Comparison of ENCODE assay signal across 18 cellular contexts in the genomic region with DNA sequence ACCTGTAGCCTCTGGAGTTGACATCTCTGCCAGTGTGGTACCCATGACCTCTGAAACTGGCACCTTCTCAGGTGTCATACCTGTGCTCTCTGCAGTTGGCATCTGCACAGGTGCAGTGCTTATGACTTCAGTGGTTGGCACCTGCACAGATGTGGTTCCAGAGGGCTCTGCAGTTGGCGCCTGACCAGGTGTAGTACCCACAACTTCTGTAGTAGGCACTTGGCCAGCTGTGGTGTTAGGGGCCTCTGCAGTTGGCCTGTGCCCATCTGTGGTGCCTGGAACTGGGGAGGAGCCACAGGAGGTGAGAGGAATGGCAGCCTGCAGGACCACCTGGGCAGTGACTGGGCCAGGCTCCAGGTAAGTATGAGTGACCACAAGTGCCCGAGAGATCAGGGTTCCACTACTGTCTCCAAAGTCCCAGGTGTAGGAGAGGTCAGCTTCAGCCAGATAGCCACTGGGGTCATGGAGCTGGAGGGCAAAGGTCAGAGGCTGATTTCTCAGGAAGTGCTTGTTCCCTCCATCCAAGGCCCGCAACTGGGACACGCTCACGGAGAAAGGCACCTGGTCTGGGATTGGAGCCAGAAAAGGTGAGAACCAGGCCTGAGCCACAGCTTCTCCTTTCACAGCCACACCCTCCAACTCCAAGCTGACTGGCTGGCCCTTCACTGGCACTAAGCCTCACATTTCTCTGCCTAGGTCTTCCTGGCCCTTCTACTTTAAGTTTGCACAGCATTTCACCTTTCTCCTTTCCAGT. TPM values are rescaled to one million over a fixed set of nuclear protein-coding genes. Genes with fewer than 3 reads are reported as not detected.
DNase-seq lines count a peak whose midpoint lies in the region; ATAC-seq and TF ChIP-seq lines count a peak whose summit lies in the region.
"Had no signal": no experiment of that assay in that cellular context is flagged by ENCODE, and none has a peak within 500 bp of the region (broad histone marks: within the 10 kb centered on the region; RNA-seq: fewer than 3 reads in every experiment).

No MANE protein-coding gene starts in this region.

- H3K9me3 ChIP-seq in trophoblast cell (ENCODE audit: insufficient read depth, low read depth, low read length): no peaks in the 10 kb centered on the region
- H3K9me3 ChIP-seq: adrenal gland had no signal

- H3K14ac ChIP-seq in trophoblast cell (ENCODE audit: low read length): peak overlapping the region; percentile 57

- H3K4me1 ChIP-seq in trophoblast cell (ENCODE audit: control insufficient read depth in 1 of 2, insufficient read depth in 2 of 2, low read length in 2 of 2): peaks cover 28 to 29% of the 10 kb centered on the region in 2 experiments
- H3K4me1 ChIP-seq: adrenal gland, neural progenitor cell had no signal

- TF ChIP-seq CTCF in chondrocyte (IDR thresholded peaks at IDR 0.05): no peak

- H3K79me1 ChIP-seq in trophoblast cell (ENCODE audit: low read length): peaks cover 23% of the 10 kb centered on the region

- ATAC-seq in central memory CD8-positive, alpha-beta T cell (replicated peaks; ENCODE audit: extremely low read depth, poor library complexity, severe bottlenecking): no peak
- ATAC-seq: GM23338, left ventricle myocardium superior had no signal

- no peak overlapping the region for H3K4me3 Mint-ChIP-seq in central memory CD8-positive, alpha-beta T cell
- no peak overlapping the region for H3K4me3 Mint-ChIP-seq in immature natural killer cell
- no peak overlapping the region for H3K4me3 Mint-ChIP-seq in chondrocyte (ENCODE audit: unreplicated experiment)
- H3K4me3 Mint-ChIP-seq: GM23338; neural progenitor cell; stimulated activated naive CD8-positive, alpha-beta T cell treated with anti-CD3 and anti-CD28 coated beads, Interleukin-15, Interleukin-2, amounts not matched to agents 100 ng/mL and 50 ng/mL, for 24 hours had no signal

- H2AK5ac ChIP-seq in trophoblast cell (ENCODE audit: low read length): peak overlapping the region; percentile 95

- no peaks in the 10 kb centered on the region for H3K27me3 Mint-ChIP-seq in central memory CD8-positive, alpha-beta T cell
- H3K27me3 Mint-ChIP-seq in immature natural killer cell (ENCODE audit: low read depth in 3 of 3): no peaks in the 10 kb centered on the region
- H3K27me3 Mint-ChIP-seq in chondrocyte (ENCODE audit: low read depth): no peaks in the 10 kb centered on the region
- H3K27me3 Mint-ChIP-seq: stimulated activated naive CD8-positive, alpha-beta T cell treated with anti-CD3 and anti-CD28 coated beads, Interleukin-15, Interleukin-2, amounts not matched to agents 100 ng/mL and 50 ng/mL, for 24 hours had no signal

- H3K4me1 Mint-ChIP-seq in central memory CD8-positive, alpha-beta T cell: peaks cover 10% of the 10 kb centered on the region
- H3K4me1 Mint-ChIP-seq in immature natural killer cell (no peaks in the 10 kb centered on the region), chondrocyte (ENCODE audit: low read depth) (peaks cover 3% of the 10 kb centered on the region)
- H3K4me1 Mint-ChIP-seq: GM23338, neural progenitor cell had no signal

- peak overlapping the region; percentile 41 for H4K8ac ChIP-seq in trophoblast cell (ENCODE audit: low read depth, low read length)

- no peak overlapping the region for H2AFZ ChIP-seq in trophoblast cell (ENCODE audit: insufficient read depth, low read length, poor library complexity)
- H2AFZ ChIP-seq: GM23338, neural progenitor cell had no signal

- H3K4me2 ChIP-seq in trophoblast cell (ENCODE audit: low read length): no peak overlapping the region
- H3K4me2 ChIP-seq: GM23338, neural progenitor cell had no signal

- H3K36me3 ChIP-seq in trophoblast cell (ENCODE audit: control insufficient read depth in 1 of 2, insufficient read depth in 2 of 2, low read length in 2 of 2): peaks cover 11 to 17% of the 10 kb centered on the region in 2 experiments
- H3K36me3 ChIP-seq: neural progenitor cell had no signal

- H3K27ac Mint-ChIP-seq in central memory CD8-positive, alpha-beta T cell (ENCODE audit: low read depth): peak overlapping the region; percentile 52
- peak overlapping the region in 2 of 6 donors; percentile 19 to 86 for H3K27ac Mint-ChIP-seq in immature natural killer cell
- no peak overlapping the region for H3K27ac Mint-ChIP-seq in chondrocyte (ENCODE audit: unreplicated experiment)
- H3K27ac Mint-ChIP-seq: GM23338; neural progenitor cell; stimulated activated naive CD8-positive, alpha-beta T cell treated with anti-CD3 and anti-CD28 coated beads, Interleukin-15, Interleukin-2, amounts not matched to agents 100 ng/mL and 50 ng/mL, for 24 hours had no signal

- H2BK120ac ChIP-seq in trophoblast cell (ENCODE audit: insufficient read depth, low read length, poor library complexity): peak overlapping the region; percentile 55

- H2BK12ac ChIP-seq in trophoblast cell (ENCODE audit: low read length): peak overlapping the region; percentile 78

- H3K4me3 ChIP-seq in trophoblast cell (ENCODE audit: low read depth, low read length): no peak overlapping the region
- H3K4me3 ChIP-seq: adrenal gland, coronary artery, GM23338, neural progenitor cell, SK-N-MC had no signal

- H3K9ac ChIP-seq in trophoblast cell (ENCODE audit: low read length): no peak overlapping the region
- H3K9ac ChIP-seq: neural progenitor cell had no signal

- peaks cover 9% of the 10 kb centered on the region for H3K36me3 Mint-ChIP-seq in central memory CD8-positive, alpha-beta T cell (ENCODE audit: insufficient read depth)
- H3K36me3 Mint-ChIP-seq in immature natural killer cell (peaks cover 0 to 18% (median 3%) of the 10 kb centered on the region in 3 donors), chondrocyte (ENCODE audit: low read depth) (peaks cover 11% of the 10 kb centered on the region)
- H3K36me3 Mint-ChIP-seq: neural progenitor cell had no signal

- peaks cover 3% of the 10 kb centered on the region for H3K79me2 ChIP-seq in trophoblast cell (ENCODE audit: control insufficient read depth, insufficient read depth, low read length, poor library complexity)

- peak; percentile 14 for DNase-seq in SIG-M5 treated with dmso at 0.1 percent for 504 hours (lab: John Stamatoyannopoulos, UW; ENCODE audit: unreplicated experiment)
- no peak for DNase-seq in SIG-M5 (lab: John Stamatoyannopoulos, UW)
- DNase-seq in NCI-H2029 (lab: John Stamatoyannopoulos, UW): peak; percentile 68
- no peak for DNase-seq in central memory CD8-positive, alpha-beta T cell (ENCODE audit: low spot score in 2 of 2)
- DNase-seq in trophoblast cell: no peak
- DNase-seq in immature natural killer cell: no peak
- no peak for DNase-seq in chondrocyte (ENCODE audit: low spot score)
- DNase-seq in NCI-H345 (lab: John Stamatoyannopoulos, UW): no peak
- DNase-seq: adrenal gland, Karpas-422, left ventricle myocardium superior, NCI-H187, right cardiac atrium had no signal

- peak overlapping the region; percentile 78 for H4K91ac ChIP-seq in trophoblast cell (ENCODE audit: low read depth, low read length)

- H3K18ac ChIP-seq in trophoblast cell (ENCODE audit: low read length): peak overlapping the region; percentile 38

- no peaks in the 10 kb centered on the region for H3K27me3 ChIP-seq in trophoblast cell (ENCODE audit: insufficient read depth, low read length)
- H3K27me3 ChIP-seq: adrenal gland, neural progenitor cell had no signal

- H4K12ac ChIP-seq in trophoblast cell (ENCODE audit: low read depth, low read length): no peak overlapping the region

- H3K9me3 Mint-ChIP-seq in central memory CD8-positive, alpha-beta T cell: no peaks in the 10 kb centered on the region
- H3K9me3 Mint-ChIP-seq in immature natural killer cell (no peaks in the 10 kb centered on the region), chondrocyte (ENCODE audit: low read depth) (no peaks in the 10 kb centered on the region)
- H3K9me3 Mint-ChIP-seq: GM23338; neural progenitor cell; stimulated activated naive CD8-positive, alpha-beta T cell treated with anti-CD3 and anti-CD28 coated beads, Interleukin-15, Interleukin-2, amounts not matched to agents 100 ng/mL and 50 ng/mL, for 24 hours had no signal

- H3K27ac ChIP-seq in trophoblast cell (ENCODE audit: low read depth, low read length): peak overlapping the region; percentile 57
- H3K27ac ChIP-seq: adrenal gland, coronary artery, neural progenitor cell, SK-N-MC had no signal

- no CpG with 5 or more reads among the region's 5 CpGs for WGBS in trophoblast cell (ENCODE audit: extremely low coverage, insufficient coverage, insufficient read length)

- H2BK5ac ChIP-seq in trophoblast cell (ENCODE audit: low read depth, low read length, poor library complexity): peak overlapping the region; percentile 54

- H3K4ac ChIP-seq in trophoblast cell (ENCODE audit: low read depth, low read length): peak overlapping the region; percentile 35

- H3K23ac ChIP-seq in trophoblast cell (ENCODE audit: low read length): no peak overlapping the region

RNA-seq across cellular contexts. Expression of gene PMEL, which starts 8.6 kb away (rescaled TPM):
- 31.7 and 33.8 TPM in 2 replicates for polyA plus RNA-seq in trophoblast cell (2013)
- under 1 TPM in 1 of 3 donors, not detected in 2; 0.44 TPM for polyA plus RNA-seq in immature natural killer cell
- total RNA-seq in chondrocyte: 0.45 to 1.1 TPM (median 0.82 TPM) in 3 replicates

RNA-seq across cellular contexts. Expression of gene CDK2, which starts 9.3 kb away (rescaled TPM):
- 132 and 144 TPM in 2 replicates for polyA plus RNA-seq in trophoblast cell (2013)
- 10 to 100 TPM; 11.6 to 27.7 (median 13.4) TPM for polyA plus RNA-seq in immature natural killer cell
- total RNA-seq in chondrocyte: 25.5 to 41.4 TPM (median 26.1 TPM) in 3 replicates

RNA-seq across cellular contexts. Expression of gene RAB5B, which starts 16.6 kb away (rescaled TPM):
- polyA plus RNA-seq in trophoblast cell (2013): 126 and 127 TPM in 2 replicates
- polyA plus RNA-seq in immature natural killer cell: 10 to 100 TPM; 54.6 to 80.6 (median 76.9) TPM
- 105 TPM in 3 replicates for total RNA-seq in chondrocyte

RNA-seq across cellular contexts. Expression of gene DGKA, which starts 26.3 kb away (rescaled TPM):
- polyA plus RNA-seq in trophoblast cell (2013): 44.8 and 47.5 TPM in 2 replicates
- polyA plus RNA-seq in immature natural killer cell: 10 to 100 TPM; 14.9 to 38.1 (median 19.7) TPM
- 65.8 to 118 TPM (median 66.4 TPM) in 3 replicates for total RNA-seq in chondrocyte

RNA-seq across cellular contexts. Expression of gene PYM1, which starts 29.6 kb away (rescaled TPM):
- polyA plus RNA-seq in trophoblast cell (2013): 36.7 and 38.2 TPM in 2 replicates
- polyA plus RNA-seq in immature natural killer cell: 10 to 100 TPM; 41.2 to 66.3 (median 54.2) TPM
- total RNA-seq in chondrocyte: 17.3 to 26.4 TPM (median 19.0 TPM) in 3 replicates

Comparison
In these comparisons a context has a peak if more than half of its experiments do, and no peak if none do; other contexts are left out.
1. DNase-seq: peak in SIG-M5 treated with dmso at 0.1 percent for 504 hours (single experiment) and NCI-H2029 (single experiment); none in SIG-M5 (single experiment), central memory CD8-positive, alpha-beta T cell (0 of 2), trophoblast cell (0 of 2), immature natural killer cell (0 of 3), chondrocyte (single experiment) and NCI-H345 (single experiment).